In the genomic region with DNA sequence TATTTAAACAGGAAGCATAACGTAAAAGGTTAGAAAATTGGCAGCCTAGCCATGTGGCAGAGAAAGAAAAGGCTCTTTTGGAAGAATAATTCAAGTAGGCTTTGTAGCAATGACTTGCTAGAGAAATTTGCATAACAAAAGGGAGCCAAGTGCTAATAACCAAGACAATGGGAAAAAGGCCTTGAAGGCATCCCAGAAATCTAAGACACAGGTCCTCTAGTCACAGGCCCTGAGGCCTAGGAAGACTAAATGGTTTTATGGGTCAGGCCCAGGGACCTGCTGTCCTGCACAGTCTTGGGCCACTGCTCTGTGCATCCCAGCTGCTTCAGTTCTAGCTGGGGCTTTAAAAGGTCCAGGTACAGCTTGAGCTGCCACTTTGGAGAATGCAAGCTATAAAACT, we compare ENCODE assay signal across 20 cellular contexts.
DNase-seq lines count a peak whose midpoint lies in the region; ATAC-seq and TF ChIP-seq lines count a peak whose summit lies in the region.
"Had no signal": no experiment of that assay in that cellular context is flagged by ENCODE, and none has a peak within 500 bp of the region (broad histone marks: within the 10 kb centered on the region; RNA-seq: fewer than 3 reads in every experiment).

No MANE protein-coding gene starts in this region.

- peaks cover 38% of the 10 kb centered on the region for H3K9me3 Mint-ChIP-seq in GM23338

- 0 out of 2 replicates have a peak, but pooled peaks cover 3% of the 10 kb centered on the region for H3K36me3 ChIP-seq in GM23338 (ENCODE audit: insufficient read depth)
- no peaks in the 10 kb centered on the region for H3K36me3 ChIP-seq in NT2/D1 (ENCODE audit: insufficient read depth, insufficient read length, low read length)
- H3K36me3 ChIP-seq: BE2C; BLaER1 treated with 17β-estradiol and CSF1 and Interleukin-3, amounts not matched to agents 10 nM and 100 nM had no signal

- no peak overlapping the region for H2AFZ ChIP-seq in GM23338

- H3K27me3 ChIP-seq in GM23338 (ENCODE audit: insufficient read depth) (no peaks in the 10 kb centered on the region), NT2/D1 (ENCODE audit: insufficient read depth, insufficient read length) (no peaks in the 10 kb centered on the region)
- H3K27me3 ChIP-seq: BE2C; BLaER1 treated with 17β-estradiol and CSF1 and Interleukin-3, amounts not matched to agents 10 nM and 100 nM had no signal

- H3K4me1 ChIP-seq in GM23338 (ENCODE audit: insufficient read depth) (no peaks in the 10 kb centered on the region), NT2/D1 (ENCODE audit: insufficient read depth, insufficient read length) (no peaks in the 10 kb centered on the region)
- H3K4me1 ChIP-seq: A549; BE2C; BLaER1 treated with 17β-estradiol and CSF1 and Interleukin-3, amounts not matched to agents 10 nM and 100 nM had no signal

- peaks cover 30% of the 10 kb centered on the region for H3K9me3 ChIP-seq in NT2/D1 (ENCODE audit: insufficient read depth, low read length)
- H3K9me3 ChIP-seq: A549, BE2C had no signal

- H3K4me2 ChIP-seq in GM23338: no peak overlapping the region
- H3K4me2 ChIP-seq: A549; BLaER1 treated with 17β-estradiol and CSF1 and Interleukin-3, amounts not matched to agents 10 nM and 100 nM had no signal

- H3F3A ChIP-seq in GM23338 (replicated peaks; ENCODE audit: low read depth): no peaks in the 10 kb centered on the region

- no peaks in the 10 kb centered on the region for H4K20me1 ChIP-seq in GM23338 (replicated peaks; ENCODE audit: insufficient read depth)
- H4K20me1 ChIP-seq: BLaER1 treated with 17β-estradiol and CSF1 and Interleukin-3, amounts not matched to agents 10 nM and 100 nM had no signal

- no peak overlapping the region; the same call in 1 of the 2 replicates for H3K27ac Mint-ChIP-seq in GM23338
- H3K27ac Mint-ChIP-seq: CD4-positive, alpha-beta T cell; CD8-positive, alpha-beta memory T cell had no signal

- peak; percentile 67 for DNase-seq in GM23338 (ENCODE audit: low spot score)
- DNase-seq in NT2/D1 (ENCODE audit: low read depth, low spot score): peak; percentile 13
- peak; percentile 20 for DNase-seq in iPS DF 19.7 (ENCODE audit: low read depth, low spot score)
- no peak for DNase-seq in COR-L47 (lab: John Stamatoyannopoulos, UW)
- DNase-seq in NK-92 (lab: John Stamatoyannopoulos, UW; ENCODE audit: unreplicated experiment): no peak
- DNase-seq: 8988T; ACHN; AML-193; BE2C; Calu3; CD4-positive, alpha-beta T cell; CD8-positive, alpha-beta memory T cell; DMS53; DMS79 treated with DMSO at 0.1 percent for 48 hours; H7; HCEC 1CT had no signal

- no peaks in the 10 kb centered on the region for H3K9me2 ChIP-seq in GM23338 (ENCODE audit: insufficient read depth)

- ATAC-seq in GM23338: no peak
- no peak for ATAC-seq in HG03460 (IDR thresholded peaks at IDR 0.05; ENCODE audit: unreplicated experiment)
- ATAC-seq: A549 had no signal

- H3K4me1 Mint-ChIP-seq in GM23338: no peaks in the 10 kb centered on the region
- H3K4me1 Mint-ChIP-seq: CD14-positive monocyte; CD8-positive, alpha-beta memory T cell had no signal

- peaks cover 26% of the 10 kb centered on the region for H3K36me3 Mint-ChIP-seq in GM23338 (ENCODE audit: low read depth)

- H3K4me3 Mint-ChIP-seq in GM23338: no peak overlapping the region
- H3K4me3 Mint-ChIP-seq: CD14-positive monocyte; CD4-positive, alpha-beta T cell; CD8-positive, alpha-beta memory T cell had no signal

- H3K4me3 ChIP-seq in GM23338 (no peak overlapping the region), NT2/D1 (ENCODE audit: insufficient read length, low read depth) (no peak overlapping the region)
- H3K4me3 ChIP-seq: A549; BLaER1 treated with 17β-estradiol and CSF1 and Interleukin-3, amounts not matched to agents 10 nM and 100 nM had no signal

- no peak overlapping the region for H3K27ac ChIP-seq in GM23338 (ENCODE audit: low read depth)
- H3K27ac ChIP-seq: A549; BLaER1 treated with 17β-estradiol and CSF1 and Interleukin-3, amounts not matched to agents 10 nM and 100 nM had no signal

- no peak for TF ChIP-seq CTCF in GM23338 (conservative IDR thresholded peaks at IDR 0.05; ENCODE audit: low read depth in 2 of 2)

- H3K27me3 Mint-ChIP-seq in GM23338 (ENCODE audit: insufficient read depth, low read depth, poor library complexity): peaks cover 3% of the 10 kb centered on the region
- H3K27me3 Mint-ChIP-seq: CD4-positive, alpha-beta T cell had no signal

- no peak overlapping the region for H3K9ac ChIP-seq in NT2/D1 (ENCODE audit: insufficient read length, low read depth)
- H3K9ac ChIP-seq: BLaER1 treated with 17β-estradiol and CSF1 and Interleukin-3, amounts not matched to agents 10 nM and 100 nM had no signal

- H3K79me2 ChIP-seq in GM23338 (replicated peaks; ENCODE audit: insufficient read depth): no peaks in the 10 kb centered on the region

TF ChIP-seq in GM23338, 12 proteins besides CTCF, POLR2A, EP300 and RAD21:
- no peak for TF ChIP-seq STAT1 (IDR thresholded peaks at IDR 0.05; ENCODE audit: unreplicated experiment)
- no peak for TF ChIP-seq ZNF331 (CRISPR knock-in tag; IDR thresholded peaks at IDR 0.05; ENCODE audit: low read depth)
- no peak for TF ChIP-seq EZH2 (IDR thresholded peaks at IDR 0.05; ENCODE audit: low read depth, unreplicated experiment)
- TF ChIP-seq EZH2phosphoT487 (IDR thresholded peaks at IDR 0.05; ENCODE audit: unreplicated experiment): no peak
- TF ChIP-seq POLR2AphosphoS5 (IDR thresholded peaks at IDR 0.05; ENCODE audit: low read depth): no peak
- TF ChIP-seq, protein P1, sequence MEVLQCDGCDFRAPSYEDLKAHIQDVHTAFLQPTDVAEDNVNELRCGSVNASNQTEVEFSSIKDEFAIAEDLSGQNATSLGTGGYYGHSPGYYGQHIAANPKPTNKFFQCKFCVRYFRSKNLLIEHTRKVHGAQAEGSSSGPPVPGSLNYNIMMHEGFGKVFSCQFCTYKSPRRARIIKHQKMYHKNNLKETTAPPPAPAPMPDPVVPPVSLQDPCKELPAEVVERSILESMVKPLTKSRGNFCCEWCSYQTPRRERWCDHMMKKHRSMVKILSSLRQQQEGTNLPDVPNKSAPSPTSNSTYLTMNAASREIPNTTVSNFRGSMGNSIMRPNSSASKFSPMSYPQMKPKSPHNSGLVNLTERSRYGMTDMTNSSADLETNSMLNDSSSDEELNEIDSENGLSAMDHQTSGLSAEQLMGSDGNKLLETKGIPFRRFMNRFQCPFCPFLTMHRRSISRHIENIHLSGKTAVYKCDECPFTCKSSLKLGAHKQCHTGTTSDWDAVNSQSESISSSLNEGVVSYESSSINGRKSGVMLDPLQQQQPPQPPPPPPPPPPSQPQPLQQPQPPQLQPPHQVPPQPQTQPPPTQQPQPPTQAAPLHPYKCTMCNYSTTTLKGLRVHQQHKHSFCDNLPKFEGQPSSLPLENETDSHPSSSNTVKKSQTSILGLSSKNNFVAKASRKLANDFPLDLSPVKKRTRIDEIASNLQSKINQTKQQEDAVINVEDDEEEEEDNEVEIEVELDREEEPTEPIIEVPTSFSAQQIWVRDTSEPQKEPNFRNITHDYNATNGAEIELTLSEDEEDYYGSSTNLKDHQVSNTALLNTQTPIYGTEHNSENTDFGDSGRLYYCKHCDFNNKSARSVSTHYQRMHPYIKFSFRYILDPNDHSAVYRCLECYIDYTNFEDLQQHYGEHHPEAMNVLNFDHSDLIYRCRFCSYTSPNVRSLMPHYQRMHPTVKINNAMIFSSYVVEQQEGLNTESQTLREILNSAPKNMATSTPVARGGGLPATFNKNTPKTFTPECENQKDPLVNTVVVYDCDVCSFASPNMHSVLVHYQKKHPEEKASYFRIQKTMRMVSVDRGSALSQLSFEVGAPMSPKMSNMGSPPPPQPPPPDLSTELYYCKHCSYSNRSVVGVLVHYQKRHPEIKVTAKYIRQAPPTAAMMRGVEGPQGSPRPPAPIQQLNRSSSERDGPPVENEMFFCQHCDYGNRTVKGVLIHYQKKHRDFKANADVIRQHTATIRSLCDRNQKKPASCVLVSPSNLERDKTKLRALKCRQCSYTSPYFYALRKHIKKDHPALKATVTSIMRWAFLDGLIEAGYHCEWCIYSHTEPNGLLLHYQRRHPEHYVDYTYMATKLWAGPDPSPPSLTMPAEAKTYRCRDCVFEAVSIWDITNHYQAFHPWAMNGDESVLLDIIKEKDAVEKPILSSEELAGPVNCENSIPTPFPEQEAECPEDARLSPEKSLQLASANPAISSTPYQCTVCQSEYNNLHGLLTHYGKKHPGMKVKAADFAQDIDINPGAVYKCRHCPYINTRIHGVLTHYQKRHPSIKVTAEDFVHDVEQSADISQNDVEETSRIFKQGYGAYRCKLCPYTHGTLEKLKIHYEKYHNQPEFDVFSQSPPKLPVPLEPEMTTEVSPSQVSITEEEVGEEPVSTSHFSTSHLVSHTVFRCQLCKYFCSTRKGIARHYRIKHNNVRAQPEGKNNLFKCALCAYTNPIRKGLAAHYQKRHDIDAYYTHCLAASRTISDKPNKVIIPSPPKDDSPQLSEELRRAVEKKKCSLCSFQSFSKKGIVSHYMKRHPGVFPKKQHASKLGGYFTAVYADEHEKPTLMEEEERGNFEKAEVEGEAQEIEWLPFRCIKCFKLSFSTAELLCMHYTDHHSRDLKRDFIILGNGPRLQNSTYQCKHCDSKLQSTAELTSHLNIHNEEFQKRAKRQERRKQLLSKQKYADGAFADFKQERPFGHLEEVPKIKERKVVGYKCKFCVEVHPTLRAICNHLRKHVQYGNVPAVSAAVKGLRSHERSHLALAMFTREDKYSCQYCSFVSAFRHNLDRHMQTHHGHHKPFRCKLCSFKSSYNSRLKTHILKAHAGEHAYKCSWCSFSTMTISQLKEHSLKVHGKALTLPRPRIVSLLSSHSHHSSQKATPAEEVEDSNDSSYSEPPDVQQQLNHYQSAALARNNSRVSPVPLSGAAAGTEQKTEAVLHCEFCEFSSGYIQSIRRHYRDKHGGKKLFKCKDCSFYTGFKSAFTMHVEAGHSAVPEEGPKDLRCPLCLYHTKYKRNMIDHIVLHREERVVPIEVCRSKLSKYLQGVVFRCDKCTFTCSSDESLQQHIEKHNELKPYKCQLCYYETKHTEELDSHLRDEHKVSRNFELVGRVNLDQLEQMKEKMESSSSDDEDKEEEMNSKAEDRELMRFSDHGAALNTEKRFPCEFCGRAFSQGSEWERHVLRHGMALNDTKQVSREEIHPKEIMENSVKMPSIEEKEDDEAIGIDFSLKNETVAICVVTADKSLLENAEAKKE (CRISPR knock-in tag; IDR thresholded peaks at IDR 0.05): no peak
- TF ChIP-seq, protein P2, sequence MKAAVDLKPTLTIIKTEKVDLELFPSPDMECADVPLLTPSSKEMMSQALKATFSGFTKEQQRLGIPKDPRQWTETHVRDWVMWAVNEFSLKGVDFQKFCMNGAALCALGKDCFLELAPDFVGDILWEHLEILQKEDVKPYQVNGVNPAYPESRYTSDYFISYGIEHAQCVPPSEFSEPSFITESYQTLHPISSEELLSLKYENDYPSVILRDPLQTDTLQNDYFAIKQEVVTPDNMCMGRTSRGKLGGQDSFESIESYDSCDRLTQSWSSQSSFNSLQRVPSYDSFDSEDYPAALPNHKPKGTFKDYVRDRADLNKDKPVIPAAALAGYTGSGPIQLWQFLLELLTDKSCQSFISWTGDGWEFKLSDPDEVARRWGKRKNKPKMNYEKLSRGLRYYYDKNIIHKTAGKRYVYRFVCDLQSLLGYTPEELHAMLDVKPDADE (IDR thresholded peaks at IDR 0.05): no peak
- TF ChIP-seq CREB1 (CRISPR knock-in tag; IDR thresholded peaks at IDR 0.05; ENCODE audit: low read depth): no peak
TF ChIP-seq in GM23338: peak in this region for 0.

Comparison
In these comparisons a context has a peak if more than half of its experiments do, and no peak if none do; other contexts are left out.
1. DNase-seq: peak in GM23338 (single experiment), NT2/D1 (single experiment) and iPS DF 19.7 (single experiment); none in COR-L47 (single experiment) and NK-92 (single experiment).